Comparison of ENCODE assay signal across 11 cellular contexts in the genomic region with DNA sequence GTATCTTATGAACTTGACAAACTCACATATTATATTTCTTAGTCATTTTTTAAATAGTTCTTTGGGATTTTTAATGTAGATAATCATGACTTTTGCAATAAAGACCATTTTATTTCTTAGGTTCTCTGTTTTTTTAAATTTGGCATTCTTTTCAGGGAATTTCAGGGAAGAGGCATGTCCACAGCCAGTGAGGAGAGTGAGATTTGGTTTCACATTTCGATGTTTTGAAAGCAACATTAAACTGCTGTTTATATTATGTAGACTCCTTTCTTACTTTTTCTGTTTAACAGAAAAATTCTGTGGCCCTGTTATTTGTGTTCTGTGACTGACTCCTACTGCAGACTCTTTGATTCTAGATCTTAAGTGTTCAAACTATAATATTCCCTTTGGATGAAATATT.
DNase-seq lines count a peak whose midpoint lies in the region; ATAC-seq, FAIRE-seq and TF ChIP-seq lines count a peak whose summit lies in the region.
"Had no signal": no experiment of that assay in that cellular context is flagged by ENCODE, and none has a peak within 500 bp of the region (broad histone marks: within the 10 kb centered on the region; RNA-seq: fewer than 3 reads in every experiment).

No MANE protein-coding gene starts in this region.

- H3K9me2 ChIP-seq in GM23248 (ENCODE audit: insufficient read depth): no peaks in the 10 kb centered on the region

- H3K27ac ChIP-seq in GM23248: no peak overlapping the region
- peak overlapping the region; percentile 20 for H3K27ac ChIP-seq in rectal smooth muscle tissue (ENCODE audit: low read depth, low read length)

- no peaks in the 10 kb centered on the region for H3K79me2 ChIP-seq in GM23248 (ENCODE audit: insufficient read depth)

- ATAC-seq in mucosa of descending colon (no peak), GM21381 (IDR thresholded peaks at IDR 0.05; ENCODE audit: unreplicated experiment) (no peak)

- H3K36me3 ChIP-seq in GM23248 (ENCODE audit: low read depth): no peaks in the 10 kb centered on the region
- H3K36me3 ChIP-seq in rectal smooth muscle tissue (ENCODE audit: control insufficient read depth, insufficient read depth, low read length): no peaks in the 10 kb centered on the region
- no peaks in the 10 kb centered on the region for H3K36me3 ChIP-seq in mucosa of descending colon (ENCODE audit: low read depth)

- in situ Hi-C loops in GM23248 (cut with MboI): no loop called here

- 43 to 50% methylated on average over 1 of the region's 1 CpG for WGBS in GM23248 (ENCODE audit: low coverage in 1 of 2, low lambda C conversion rate in 2 of 2, missing lambda C conversion rate in 2 of 2), 2 experiments

- no peak for TF ChIP-seq CTCF in mucosa of descending colon (IDR thresholded peaks at IDR 0.05)

- no peak overlapping the region for H3K9ac ChIP-seq in GM23248
- H3K9ac ChIP-seq in rectal smooth muscle tissue (ENCODE audit: low read length): no peak overlapping the region

- H3K4me1 ChIP-seq in GM23248 (ENCODE audit: insufficient read depth): peaks cover 14% of the 10 kb centered on the region; the same call in 1 of the 2 replicates
- peaks cover 5% of the 10 kb centered on the region for H3K4me1 ChIP-seq in rectal smooth muscle tissue (ENCODE audit: control insufficient read depth, insufficient read depth, low read length)
- H3K4me1 ChIP-seq in mucosa of descending colon (ENCODE audit: low read depth): peaks cover 11% of the 10 kb centered on the region

- no peaks in the 10 kb centered on the region for H3F3A ChIP-seq in GM23248 (ENCODE audit: insufficient read depth)

- peak overlapping the region; percentile 9 for H3K4me2 ChIP-seq in GM23248 (ENCODE audit: unreplicated experiment)

- intact Hi-C loops in head of caudate nucleus (cut with DNase I): no loop called here
- intact Hi-C loops in mucosa of descending colon (cut with DNase I, micrococcal nuclease): no loop called here

- H2AFZ ChIP-seq in GM23248: no peak overlapping the region

- no peak overlapping the region for H3K4me3 ChIP-seq in GM23248
- H3K4me3 ChIP-seq in rectal smooth muscle tissue (ENCODE audit: low read length): no peak overlapping the region
- no peak overlapping the region for H3K4me3 ChIP-seq in mucosa of descending colon

- H3K9me3 ChIP-seq in GM23248 (ENCODE audit: low read depth): no peaks in the 10 kb centered on the region
- H3K9me3 ChIP-seq in mucosa of descending colon: no peaks in the 10 kb centered on the region

- peak; percentile 85 for FAIRE-seq in endometrium (lab: Jason Lieb, UNC)
- FAIRE-seq: GM18507 had no signal

- DNase-seq in GM23248 (no peak), left kidney (ENCODE audit: low read depth, low spot score) (peak; percentile 32), head of caudate nucleus (no peak), mucosa of descending colon (no peak)
- DNase-seq: NCI-H1436, NCI-H2081, NCI-H524 had no signal

- H4K20me1 ChIP-seq in GM23248 (ENCODE audit: insufficient read depth): no peaks in the 10 kb centered on the region

- H3K27me3 ChIP-seq in GM23248 (replicated peaks; ENCODE audit: insufficient read depth) (0 out of 2 replicates have a peak, but pooled peaks cover 3% of the 10 kb centered on the region), rectal smooth muscle tissue (ENCODE audit: control insufficient read depth, insufficient read depth, low read length) (no peaks in the 10 kb centered on the region)
